1 cellular context compared by ENCODE assay signal in the genomic region with DNA sequence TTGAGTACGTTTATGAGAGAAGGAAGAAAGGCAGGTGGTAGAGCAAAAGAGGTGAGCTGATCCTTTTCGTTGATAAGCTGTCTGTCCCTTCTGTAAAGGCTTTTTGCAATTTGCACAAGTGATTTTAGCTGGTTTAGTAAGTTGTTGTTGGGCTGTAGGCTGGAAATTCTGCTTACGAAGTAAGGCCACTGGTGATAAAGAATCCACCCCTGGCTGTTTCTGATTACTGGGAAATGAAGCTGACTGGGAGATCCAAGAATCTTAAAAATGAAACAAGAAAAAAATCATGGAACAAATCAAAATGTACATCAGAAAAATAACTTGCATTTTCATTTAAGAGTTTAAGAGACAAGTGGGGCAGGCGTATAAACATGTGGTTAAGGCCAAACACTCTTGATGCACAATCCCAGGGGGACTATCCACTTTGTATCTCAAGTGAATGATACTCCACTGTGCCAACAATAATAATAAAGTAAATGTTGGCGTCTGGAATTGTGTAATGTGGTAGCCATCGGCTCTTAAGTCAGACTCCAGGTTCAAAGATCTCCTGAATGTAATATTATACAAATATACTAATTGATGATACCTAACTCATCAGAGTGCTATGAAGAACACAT.
TF ChIP-seq lines count a peak whose summit lies in the region.

No MANE protein-coding gene starts in this region.

TF ChIP-seq in GM23338, 12 proteins besides CTCF, POLR2A, EP300 and RAD21 (continued from another document):
- TF ChIP-seq, protein P1, sequence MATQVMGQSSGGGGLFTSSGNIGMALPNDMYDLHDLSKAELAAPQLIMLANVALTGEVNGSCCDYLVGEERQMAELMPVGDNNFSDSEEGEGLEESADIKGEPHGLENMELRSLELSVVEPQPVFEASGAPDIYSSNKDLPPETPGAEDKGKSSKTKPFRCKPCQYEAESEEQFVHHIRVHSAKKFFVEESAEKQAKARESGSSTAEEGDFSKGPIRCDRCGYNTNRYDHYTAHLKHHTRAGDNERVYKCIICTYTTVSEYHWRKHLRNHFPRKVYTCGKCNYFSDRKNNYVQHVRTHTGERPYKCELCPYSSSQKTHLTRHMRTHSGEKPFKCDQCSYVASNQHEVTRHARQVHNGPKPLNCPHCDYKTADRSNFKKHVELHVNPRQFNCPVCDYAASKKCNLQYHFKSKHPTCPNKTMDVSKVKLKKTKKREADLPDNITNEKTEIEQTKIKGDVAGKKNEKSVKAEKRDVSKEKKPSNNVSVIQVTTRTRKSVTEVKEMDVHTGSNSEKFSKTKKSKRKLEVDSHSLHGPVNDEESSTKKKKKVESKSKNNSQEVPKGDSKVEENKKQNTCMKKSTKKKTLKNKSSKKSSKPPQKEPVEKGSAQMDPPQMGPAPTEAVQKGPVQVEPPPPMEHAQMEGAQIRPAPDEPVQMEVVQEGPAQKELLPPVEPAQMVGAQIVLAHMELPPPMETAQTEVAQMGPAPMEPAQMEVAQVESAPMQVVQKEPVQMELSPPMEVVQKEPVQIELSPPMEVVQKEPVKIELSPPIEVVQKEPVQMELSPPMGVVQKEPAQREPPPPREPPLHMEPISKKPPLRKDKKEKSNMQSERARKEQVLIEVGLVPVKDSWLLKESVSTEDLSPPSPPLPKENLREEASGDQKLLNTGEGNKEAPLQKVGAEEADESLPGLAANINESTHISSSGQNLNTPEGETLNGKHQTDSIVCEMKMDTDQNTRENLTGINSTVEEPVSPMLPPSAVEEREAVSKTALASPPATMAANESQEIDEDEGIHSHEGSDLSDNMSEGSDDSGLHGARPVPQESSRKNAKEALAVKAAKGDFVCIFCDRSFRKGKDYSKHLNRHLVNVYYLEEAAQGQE (IDR thresholded peaks at IDR 0.05; ENCODE audit: unreplicated experiment): no peak
- TF ChIP-seq, protein P2, sequence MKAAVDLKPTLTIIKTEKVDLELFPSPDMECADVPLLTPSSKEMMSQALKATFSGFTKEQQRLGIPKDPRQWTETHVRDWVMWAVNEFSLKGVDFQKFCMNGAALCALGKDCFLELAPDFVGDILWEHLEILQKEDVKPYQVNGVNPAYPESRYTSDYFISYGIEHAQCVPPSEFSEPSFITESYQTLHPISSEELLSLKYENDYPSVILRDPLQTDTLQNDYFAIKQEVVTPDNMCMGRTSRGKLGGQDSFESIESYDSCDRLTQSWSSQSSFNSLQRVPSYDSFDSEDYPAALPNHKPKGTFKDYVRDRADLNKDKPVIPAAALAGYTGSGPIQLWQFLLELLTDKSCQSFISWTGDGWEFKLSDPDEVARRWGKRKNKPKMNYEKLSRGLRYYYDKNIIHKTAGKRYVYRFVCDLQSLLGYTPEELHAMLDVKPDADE (IDR thresholded peaks at IDR 0.05): no peak
- TF ChIP-seq NANOG (IDR thresholded peaks at IDR 0.05; ENCODE audit: borderline replicate concordance): no peak
- TF ChIP-seq CREB1 (CRISPR knock-in tag; IDR thresholded peaks at IDR 0.05; ENCODE audit: low read depth): no peak
- no peak for TF ChIP-seq POLR2AphosphoS5 (IDR thresholded peaks at IDR 0.05; ENCODE audit: low read depth)
- no peak for TF ChIP-seq STAT1 (IDR thresholded peaks at IDR 0.05; ENCODE audit: unreplicated experiment)
- no peak for TF ChIP-seq JUNB (IDR thresholded peaks at IDR 0.05; ENCODE audit: unreplicated experiment)
